Comparison of ENCODE assay signal across 11 cellular contexts in the genomic region with DNA sequence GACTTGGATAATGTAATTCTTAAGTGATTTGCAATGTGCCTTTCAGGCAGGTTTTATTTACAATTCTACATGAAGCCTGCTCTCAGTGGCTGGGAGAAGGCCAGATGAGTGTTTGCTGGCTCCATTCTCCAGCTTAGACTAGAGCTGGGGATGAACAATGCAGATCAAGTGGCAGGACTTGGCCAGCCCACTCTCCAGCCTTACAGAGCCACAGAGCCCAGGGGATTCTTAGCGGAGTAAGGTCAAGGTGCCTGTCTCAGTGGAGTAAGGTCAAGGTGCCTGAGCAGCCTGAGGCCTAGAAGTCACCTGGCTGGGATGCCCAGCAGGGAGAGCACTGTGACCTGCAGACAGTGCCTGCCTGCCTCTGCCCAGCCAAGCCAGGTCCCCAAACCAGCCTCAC.
DNase-seq lines count a peak whose midpoint lies in the region; ATAC-seq and TF ChIP-seq lines count a peak whose summit lies in the region.
"Had no signal": no experiment of that assay in that cellular context is flagged by ENCODE, and none has a peak within 500 bp of the region (broad histone marks: within the 10 kb centered on the region; RNA-seq: fewer than 3 reads in every experiment).

No MANE protein-coding gene starts in this region.

- H3K27ac ChIP-seq in lower lobe of right lung = no peak overlapping the region
- H3K27ac ChIP-seq: BLaER1 had no signal

- H3K27me3 ChIP-seq in adipocyte (replicated peaks; ENCODE audit: control insufficient read depth, insufficient read depth, low read length) (no peaks in the 10 kb centered on the region), lower lobe of right lung (ENCODE audit: low read depth) (no peaks in the 10 kb centered on the region)
- H3K27me3 ChIP-seq: BLaER1 had no signal

- H3K4me3 ChIP-seq in adipocyte (ENCODE audit: low read length) = no peak overlapping the region
- no peak overlapping the region for H3K4me3 ChIP-seq in lower lobe of right lung
- H3K4me3 ChIP-seq: BLaER1 had no signal

- H3K36me3 ChIP-seq in adipocyte (ENCODE audit: control insufficient read depth, insufficient read depth, low read length, severe bottlenecking) = no peaks in the 10 kb centered on the region
- no peaks in the 10 kb centered on the region for H3K36me3 ChIP-seq in lower lobe of right lung
- H3K36me3 ChIP-seq: BLaER1 had no signal

- DNase-seq in DMS153 (lab: John Stamatoyannopoulos, UW) = peak; percentile 96
- peak; percentile 2 for DNase-seq in LHCN-M2 (ENCODE audit: low read depth)
- DNase-seq in adipocyte (ENCODE audit: low read depth) = peak; percentile 27
- no peak for DNase-seq in lower lobe of right lung
- no peak for DNase-seq in cerebellum (ENCODE audit: low spot score)
- DNase-seq in NK-92 (lab: John Stamatoyannopoulos, UW; ENCODE audit: unreplicated experiment) = no peak
- DNase-seq in COR-L47 (lab: John Stamatoyannopoulos, UW) = no peak
- DNase-seq: activated CD4-positive, alpha-beta T cell treated with anti-CD3 and anti-CD28 coated beads, Interleukin-2, amount 10 ng/mL, durations not matched to agents 24 days and 14 days; erythroblast had no signal

- TF ChIP-seq CTCF in lower lobe of right lung (IDR thresholded peaks at IDR 0.05) = no peak

- H3K9ac ChIP-seq in adipocyte (ENCODE audit: low read length) = no peak overlapping the region
- H3K9ac ChIP-seq: BLaER1 had no signal

- peak; percentile 73 to 89 for ATAC-seq in lower lobe of right lung
- ATAC-seq in GM21360 (IDR thresholded peaks at IDR 0.05; ENCODE audit: unreplicated experiment) = no peak

- intact Hi-C loops in lower lobe of right lung (cut with DNase I) = no loop called here

- no peaks in the 10 kb centered on the region for H3K4me1 ChIP-seq in adipocyte (ENCODE audit: control insufficient read depth, insufficient read depth, low read length)
- H3K4me1 ChIP-seq in lower lobe of right lung = peaks cover 6% of the 10 kb centered on the region
- H3K4me1 ChIP-seq: BLaER1 had no signal

- H3K9me3 ChIP-seq in adipocyte (ENCODE audit: control insufficient read depth, low read length) (no peaks in the 10 kb centered on the region), lower lobe of right lung (no peaks in the 10 kb centered on the region)
- H3K9me3 ChIP-seq: BLaER1 had no signal

Comparison
In these comparisons a context has a peak if more than half of its experiments do, and no peak if none do; other contexts are left out.
1. DNase-seq: peak in DMS153 (single experiment), LHCN-M2 (single experiment) and adipocyte (single experiment); none in lower lobe of right lung (single experiment), cerebellum (single experiment), NK-92 (single experiment) and COR-L47 (single experiment).